Comparison of ENCODE assay signal across 23 cellular contexts in the genomic region with DNA sequence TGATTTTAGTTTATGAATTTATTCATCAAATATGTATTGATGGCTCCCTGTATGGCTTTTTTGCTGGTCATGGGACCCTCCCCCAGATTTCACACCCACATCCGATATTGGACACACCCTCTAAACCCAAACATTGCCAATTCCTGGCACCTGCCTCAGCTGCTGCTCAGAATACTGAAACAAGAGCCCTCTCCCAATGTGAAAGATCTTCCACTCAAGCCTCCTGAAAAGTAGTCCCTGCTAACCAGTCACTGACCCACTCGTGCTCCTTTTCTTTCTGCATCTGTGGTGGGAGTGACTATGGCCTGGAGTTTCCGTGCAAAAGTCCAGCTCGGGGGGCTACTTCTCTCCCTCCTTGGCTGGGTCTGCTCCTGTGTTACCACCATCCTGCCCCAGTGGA. TPM values are rescaled to one million over a fixed set of nuclear protein-coding genes. Genes with fewer than 3 reads are reported as not detected.
"Had no signal": no experiment of that assay in that cellular context is flagged by ENCODE, and none has a peak within 500 bp of the region (broad histone marks: within the 10 kb centered on the region; RNA-seq: fewer than 3 reads in every experiment).

CLDN25 (plus strand) TSS at position 301 of the 400 bp plus-strand sequence; CDS start at position 301, 0 bp downstream.

- H3K9me3 ChIP-seq: esophagus squamous epithelium, neutrophil, upper lobe of left lung had no signal

- H3K4me1 Mint-ChIP-seq: natural killer cell had no signal

- H3K9me3 Mint-ChIP-seq: activated CD4-positive, alpha-beta T cell treated with anti-CD3 and anti-CD28 coated beads, Interleukin-2, amount 10 ng/mL, durations not matched to agents 7 days and 5 days; activated naive CD4-positive, alpha-beta T cell treated with anti-CD3 and anti-CD28 coated beads, Interleukin-2, amount 10 ng/mL, durations not matched to agents 7 days and 5 days; activated naive CD8-positive, alpha-beta T cell treated with anti-CD3 and anti-CD28 coated beads, Interleukin-2, amount 50 U/mL, for 24 hours; activated T-cell treated with anti-CD3 and anti-CD28 coated beads, Interleukin-2, amount 50 U/mL, for 24 hours; natural killer cell; stimulated activated naive CD8-positive, alpha-beta T cell treated with anti-CD3 and anti-CD28 coated beads, Interleukin-15, amount 100 ng/mL, for 72 hours; T-helper 1 cell treated with Interleukin-12 subunit alpha and Interleukin-12 subunit beta and Interleukin-4 antibody, amounts not matched to agents 30 μg/mL and 1 μg/mL, for 36 hours had no signal

- H3K36me3 Mint-ChIP-seq: activated naive CD4-positive, alpha-beta T cell treated with anti-CD3 and anti-CD28 coated beads, Interleukin-2, amount 10 ng/mL, durations not matched to agents 7 days and 5 days; natural killer cell had no signal

- H3K4me3 Mint-ChIP-seq: activated CD4-positive, alpha-beta T cell treated with anti-CD3 and anti-CD28 coated beads, Interleukin-2, amount 10 ng/mL, durations not matched to agents 7 days and 5 days; activated CD8-positive, alpha-beta T cell treated with anti-CD3 and anti-CD28 coated beads, Interleukin-2, amount 10 ng/mL, durations not matched to agents 7 days and 5 days; activated naive CD4-positive, alpha-beta T cell treated with anti-CD3 and anti-CD28 coated beads, Interleukin-2, amount 10 ng/mL, durations not matched to agents 7 days and 5 days; activated naive CD8-positive, alpha-beta T cell treated with anti-CD3 and anti-CD28 coated beads, Interleukin-2, amount 50 U/mL, for 24 hours; activated T-cell treated with anti-CD3 and anti-CD28 coated beads, Interleukin-2, amount 50 U/mL, for 24 hours; natural killer cell; stimulated activated naive CD8-positive, alpha-beta T cell treated with anti-CD3 and anti-CD28 coated beads, Interleukin-15, amount 100 ng/mL, for 72 hours; T-helper 1 cell treated with Interleukin-12 subunit alpha and Interleukin-12 subunit beta and Interleukin-4 antibody, amounts not matched to agents 30 μg/mL and 1 μg/mL, for 36 hours had no signal

- H3K27ac Mint-ChIP-seq: activated CD4-positive, alpha-beta T cell treated with anti-CD3 and anti-CD28 coated beads, Interleukin-2, amount 10 ng/mL, durations not matched to agents 7 days and 5 days; activated CD8-positive, alpha-beta T cell treated with anti-CD3 and anti-CD28 coated beads, Interleukin-2, amount 10 ng/mL, durations not matched to agents 7 days and 5 days; activated naive CD4-positive, alpha-beta T cell treated with anti-CD3 and anti-CD28 coated beads, Interleukin-2, amount 10 ng/mL, durations not matched to agents 7 days and 5 days; activated naive CD8-positive, alpha-beta T cell treated with anti-CD3 and anti-CD28 coated beads, Interleukin-2, amount 50 U/mL, for 24 hours; activated T-cell treated with anti-CD3 and anti-CD28 coated beads, Interleukin-2, amount 50 U/mL, for 24 hours; natural killer cell; stimulated activated naive CD8-positive, alpha-beta T cell treated with anti-CD3 and anti-CD28 coated beads, Interleukin-15, amount 100 ng/mL, for 72 hours; T-helper 1 cell treated with Interleukin-12 subunit alpha and Interleukin-12 subunit beta and Interleukin-4 antibody, amounts not matched to agents 30 μg/mL and 1 μg/mL, for 36 hours had no signal

- H3K4me3 ChIP-seq: upper lobe of left lung had no signal

- ATAC-seq: activated CD4-positive, CD25-positive, alpha-beta regulatory T cell treated with anti-CD3 and anti-CD28 coated beads, Interleukin-2, amount 50 U/mL, for 24 hours; activated CD8-positive, alpha-beta T cell treated with anti-CD3 and anti-CD28 coated beads, Interleukin-2, amount 10 ng/mL, durations not matched to agents 7 days and 5 days; activated naive CD8-positive, alpha-beta T cell treated with anti-CD3 and anti-CD28 coated beads, Interleukin-2, amount 50 U/mL, for 24 hours; natural killer cell; stimulated activated naive CD8-positive, alpha-beta T cell treated with anti-CD3 and anti-CD28 coated beads, Interleukin-15, amount 100 ng/mL, for 72 hours had no signal

- H3K36me3 ChIP-seq: esophagus squamous epithelium, neutrophil, upper lobe of left lung had no signal

- H3K27me3 ChIP-seq: esophagus squamous epithelium, upper lobe of left lung had no signal

- H3K27ac ChIP-seq: neutrophil, upper lobe of left lung had no signal

- DNase-seq: activated CD4-positive, alpha-beta T cell treated with anti-CD3 and anti-CD28 coated beads, Interleukin-2, amount 10 ng/mL, durations not matched to agents 7 days and 5 days; activated CD8-positive, alpha-beta T cell treated with anti-CD3 and anti-CD28 coated beads, Interleukin-2, amount 10 ng/mL, durations not matched to agents 7 days and 5 days; activated naive CD4-positive, alpha-beta T cell treated with anti-CD3 and anti-CD28 coated beads, Interleukin-2, amount 10 ng/mL, durations not matched to agents 7 days and 5 days; activated naive CD8-positive, alpha-beta T cell treated with anti-CD3 and anti-CD28 coated beads, Interleukin-2, amount 50 U/mL, for 24 hours; activated T-cell treated with anti-CD3 and anti-CD28 coated beads, Interleukin-2, amount 50 U/mL, for 24 hours; anterior cingulate cortex; cerebellar nuclear complex; effector CD8-positive, alpha-beta T cell; esophagus squamous epithelium; mesendoderm; natural killer cell; retina; stimulated activated CD4-positive, alpha-beta T cell treated with anti-CD3 and anti-CD28 coated beads, Interleukin-15, amount 100 ng/mL, for 24 hours; stimulated activated CD4-positive, alpha-beta T cell treated with anti-CD3 and anti-CD28 coated beads, Interleukin-2, amount 100 ng/mL, for 48 hours; stimulated activated naive CD8-positive, alpha-beta T cell treated with anti-CD3 and anti-CD28 coated beads, Interleukin-15, amount 100 ng/mL, for 72 hours; upper lobe of left lung had no signal

RNA-seq across cellular contexts. Expression of gene CLDN25, which starts in this region (rescaled TPM):
- total RNA-seq: activated CD4-positive, alpha-beta T cell treated with anti-CD3 and anti-CD28 coated beads, Interleukin-2, amount 10 ng/mL, durations not matched to agents 7 days and 5 days; activated CD8-positive, alpha-beta T cell treated with anti-CD3 and anti-CD28 coated beads, Interleukin-2, amount 10 ng/mL, durations not matched to agents 7 days and 5 days; bronchial epithelial cell; esophagus squamous epithelium; lower leg skin; mucosa of gallbladder; natural killer cell; temporal lobe; upper lobe of left lung had no signal
